Comparison of ENCODE assay signal across 36 cellular contexts in the genomic region with DNA sequence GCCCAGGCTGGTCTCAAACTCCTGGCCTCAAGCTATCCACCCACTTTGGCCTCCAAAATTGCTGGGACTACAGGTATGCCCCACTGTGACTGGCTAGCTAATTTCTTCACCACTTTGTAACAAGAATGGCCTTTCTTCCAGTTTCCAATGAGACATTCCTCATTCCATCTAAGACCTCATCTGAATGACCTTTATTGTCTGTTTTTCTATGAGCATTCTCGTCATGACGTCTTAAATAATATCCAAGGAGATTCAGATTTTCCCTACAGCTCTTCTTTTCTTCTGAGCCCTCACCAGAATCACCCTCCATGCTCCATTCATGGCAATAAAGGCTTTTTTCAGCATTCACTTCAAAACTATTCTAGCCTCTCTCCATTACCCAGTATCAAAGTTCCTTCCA.
"Had no signal": no experiment of that assay in that cellular context is flagged by ENCODE, and none has a peak within 500 bp of the region (broad histone marks: within the 10 kb centered on the region; RNA-seq: fewer than 3 reads in every experiment).

No MANE protein-coding gene starts in this region.

- H3K4me2 ChIP-seq: KMS-11 had no signal

- DNase-seq: Kasumi-1, KBM-7, KG1, MG63, MM.1S, MV-4-11, NCI-H1048, NCI-H1092, NCI-H1092 treated with DMSO at 0.1 percent for 48 hours, NCI-H1105, NCI-H1105 treated with DMSO at 0.1 percent for 48 hours, NCI-H1417, NCI-H1417 treated with DMSO at 0.1 percent for 48 hours, NCI-H1436, NCI-H1436 treated with DMSO at 0.1 percent for 48 hours, NCI-H146, NCI-H1694, NCI-H1694 treated with DMSO at 0.1 percent for 48 hours, NCI-H187, NCI-H187 treated with DMSO at 0.1 percent for 48 hours, NCI-H1930, NCI-H2029, NCI-H2029 treated with DMSO at 0.1 percent for 48 hours, NCI-H2081, NCI-H2081 treated with DMSO at 0.1 percent for 48 hours, NCI-H2107, NCI-H2171, NCI-H2171 treated with DMSO at 0.1 percent for 48 hours, NCI-H2227 treated with DMSO at 0.1 percent for 48 hours, NCI-H226, NCI-H345, NCI-H446, NCI-H446 treated with DMSO at 0.1 percent for 48 hours, NCI-H510A, NCI-H510A treated with DMSO at 0.1 percent for 48 hours had no signal

- H3K9ac ChIP-seq: KMS-11 had no signal

- H3K36me3 ChIP-seq: MG63 had no signal

- H3K27ac ChIP-seq: KMS-11 had no signal

- H3K4me3 ChIP-seq: MG63 had no signal
